3 cellular contexts compared by ENCODE assay signal in the genomic region with DNA sequence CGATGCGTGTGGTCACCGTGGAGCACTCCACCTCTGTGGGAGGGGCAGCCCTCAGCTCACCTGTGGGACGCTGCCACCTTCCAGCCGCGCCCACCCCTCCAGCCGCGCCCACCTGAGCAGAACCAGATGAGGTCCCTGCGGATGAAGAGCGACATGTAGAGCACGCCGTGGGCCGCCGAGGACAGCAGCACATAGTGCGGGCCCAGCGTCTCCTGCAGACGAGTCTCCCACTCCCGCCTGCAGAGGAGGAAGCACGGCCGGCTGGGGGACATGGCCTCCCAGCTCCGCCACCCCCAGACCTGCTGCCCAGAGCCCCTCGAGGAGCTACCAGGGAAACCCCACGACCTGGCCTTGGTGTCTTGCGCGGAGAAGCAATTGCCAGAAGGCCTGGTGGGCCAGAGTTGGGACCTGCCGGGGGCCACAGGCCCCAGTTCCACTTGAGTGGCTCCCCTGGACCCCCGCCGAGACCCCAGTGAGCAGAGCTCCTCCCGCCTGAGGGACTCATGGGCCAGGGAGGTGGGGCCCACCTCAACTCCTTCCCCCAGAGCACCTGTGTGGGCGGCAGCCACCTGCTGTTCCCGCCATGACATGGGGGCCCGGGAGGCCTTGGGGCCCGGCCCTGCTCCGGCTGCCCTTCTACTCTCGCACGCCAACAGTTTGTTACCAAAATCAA.
TF ChIP-seq lines count a peak whose summit lies in the region.

No MANE protein-coding gene starts in this region.

TF ChIP-seq in Ishikawa, 13 proteins besides CTCF, POLR2A, EP300 and RAD21:
- TF ChIP-seq EGR1 (IDR thresholded peaks at IDR 0.05) = peak; percentile 31; the same call in 1 of the 2 replicates
- TF ChIP-seq CEBPB (IDR thresholded peaks at IDR 0.05) = no peak

TF ChIP-seq in K562, 482 proteins besides CTCF, POLR2A, EP300 and RAD21:
- peak; percentile 39 for TF ChIP-seq POLR2G (IDR thresholded peaks at IDR 0.05; ENCODE audit: low read depth, low read length)
- TF ChIP-seq ZNF318 (IDR thresholded peaks at IDR 0.05; ENCODE audit: borderline replicate concordance in 1 of 2, low read depth in 1 of 2) = no peak

TF ChIP-seq in HEK293T, 16 proteins besides CTCF, POLR2A, EP300 and RAD21:
- TF ChIP-seq LEF1 (IDR thresholded peaks at IDR 0.05; ENCODE audit: borderline replicate concordance) (no peak), L3MBTL2 (conservative IDR thresholded peaks at IDR 0.05) (no peak), TARDBP (IDR thresholded peaks at IDR 0.05) (no peak), FOXM1 (IDR thresholded peaks at IDR 0.05; ENCODE audit: borderline replicate concordance) (no peak), FOXK2 (IDR thresholded peaks at IDR 0.05) (no peak), ELF4 (IDR thresholded peaks at IDR 0.05) (no peak), NFRKB (IDR thresholded peaks at IDR 0.05) (no peak), SP1 (IDR thresholded peaks at IDR 0.05) (no peak), BHLHE40 (IDR thresholded peaks at IDR 0.05; ENCODE audit: borderline replicate concordance) (no peak), HDGF (IDR thresholded peaks at IDR 0.05; ENCODE audit: borderline replicate concordance) (no peak), SUZ12 (IDR thresholded peaks at IDR 0.05) (no peak), PKNOX1 (IDR thresholded peaks at IDR 0.05) (no peak), CTBP1 (IDR thresholded peaks at IDR 0.05; ENCODE audit: borderline replicate concordance) (no peak), ARNT (IDR thresholded peaks at IDR 0.05) (no peak), FOXA1 (IDR thresholded peaks at IDR 0.05) (no peak), ZNF384 (IDR thresholded peaks at IDR 0.05) (no peak)
